ENCODE assay signal across 1 cellular context in the genomic region with DNA sequence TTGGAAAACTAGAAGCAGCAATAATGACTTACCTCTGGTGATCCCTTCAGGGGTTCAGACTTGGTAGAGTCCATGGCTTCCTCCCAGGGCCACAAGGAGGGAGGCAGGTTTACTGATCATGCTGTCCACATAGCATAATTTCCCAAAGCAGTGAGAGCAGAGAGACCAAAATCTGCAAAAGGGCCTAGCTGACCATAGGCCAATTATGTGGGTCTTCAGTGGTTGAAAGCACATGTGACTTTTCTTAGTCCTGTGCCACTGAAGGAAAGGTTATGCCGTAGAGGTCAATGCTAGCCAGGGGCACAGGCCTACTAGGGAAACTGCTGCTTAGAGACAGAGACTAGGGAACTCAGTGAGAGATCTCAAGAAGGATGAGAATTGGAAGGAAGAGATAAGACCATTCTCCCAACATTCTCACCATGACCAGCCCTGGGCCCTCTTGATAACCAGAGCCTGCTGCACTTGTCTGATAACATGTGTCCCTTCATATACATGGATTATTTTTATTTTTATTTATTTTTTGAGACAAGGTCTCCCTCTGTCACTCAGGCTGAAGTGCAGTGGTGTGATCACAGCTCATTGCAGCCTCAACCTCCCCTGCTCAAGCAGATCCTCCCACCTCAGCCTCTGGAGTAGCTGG.
TF ChIP-seq lines count a peak whose summit lies in the region.

No MANE protein-coding gene starts in this region.

TF ChIP-seq in K562, 482 proteins besides CTCF, POLR2A, EP300 and RAD21 (continued from another document and continues in another):
- TF ChIP-seq, protein P1, sequence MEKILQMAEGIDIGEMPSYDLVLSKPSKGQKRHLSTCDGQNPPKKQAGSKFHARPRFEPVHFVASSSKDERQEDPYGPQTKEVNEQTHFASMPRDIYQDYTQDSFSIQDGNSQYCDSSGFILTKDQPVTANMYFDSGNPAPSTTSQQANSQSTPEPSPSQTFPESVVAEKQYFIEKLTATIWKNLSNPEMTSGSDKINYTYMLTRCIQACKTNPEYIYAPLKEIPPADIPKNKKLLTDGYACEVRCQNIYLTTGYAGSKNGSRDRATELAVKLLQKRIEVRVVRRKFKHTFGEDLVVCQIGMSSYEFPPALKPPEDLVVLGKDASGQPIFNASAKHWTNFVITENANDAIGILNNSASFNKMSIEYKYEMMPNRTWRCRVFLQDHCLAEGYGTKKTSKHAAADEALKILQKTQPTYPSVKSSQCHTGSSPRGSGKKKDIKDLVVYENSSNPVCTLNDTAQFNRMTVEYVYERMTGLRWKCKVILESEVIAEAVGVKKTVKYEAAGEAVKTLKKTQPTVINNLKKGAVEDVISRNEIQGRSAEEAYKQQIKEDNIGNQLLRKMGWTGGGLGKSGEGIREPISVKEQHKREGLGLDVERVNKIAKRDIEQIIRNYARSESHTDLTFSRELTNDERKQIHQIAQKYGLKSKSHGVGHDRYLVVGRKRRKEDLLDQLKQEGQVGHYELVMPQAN (IDR thresholded peaks at IDR 0.05; ENCODE audit: borderline replicate concordance): no peak
- TF ChIP-seq TGIF2 (CRISPR knock-in tag; IDR thresholded peaks at IDR 0.05) (no peak; the same call in 1 of the 2 replicates), ZNF263 (CRISPR knock-in tag; IDR thresholded peaks at IDR 0.05; ENCODE audit: borderline replicate concordance) (0 out of 2 replicates have a peak, but pooled peaks have one; percentile 24), FOS (IDR thresholded peaks at IDR 0.05; ENCODE audit: extremely low read depth, insufficient read length) (no peak), E2F3 (CRISPR knock-in tag; IDR thresholded peaks at IDR 0.05) (0 out of 2 replicates have a peak, but pooled peaks have one; percentile 40), MITF (IDR thresholded peaks at IDR 0.05) (no peak), ZBTB1 (CRISPR knock-in tag; IDR thresholded peaks at IDR 0.05; ENCODE audit: borderline replicate concordance, low read depth) (peak; percentile 77), BMI1 (IDR thresholded peaks at IDR 0.05; ENCODE audit: low read length) (no peak), ARID3B (CRISPR knock-in tag; IDR thresholded peaks at IDR 0.05; ENCODE audit: borderline replicate concordance) (0 out of 2 replicates have a peak, but pooled peaks have one; percentile 80), RBM34 (IDR thresholded peaks at IDR 0.05; ENCODE audit: borderline replicate concordance, insufficient read depth, low read length) (no peak), NCOA4 (IDR thresholded peaks at IDR 0.05; ENCODE audit: partially characterized antibody) (peak; percentile 67), SIN3A (IDR thresholded peaks at IDR 0.05; ENCODE audit: borderline replicate concordance in 2 of 2, control insufficient read depth in 1 of 2, low read depth in 2 of 2, low read length in 2 of 2) (0 out of 4 replicates have a peak, but pooled peaks of 1 of the 2 experiments have one; percentile 26), FOXA3 (CRISPR knock-in tag; conservative IDR thresholded peaks at IDR 0.05 in 1 of 2, IDR thresholded peaks at IDR 0.05 in 1 of 2) (peak; percentile 26 to 56; a peak in 2 of 4 replicates), ZNF780A (CRISPR knock-in tag; IDR thresholded peaks at IDR 0.05) (no peak), ZNF134 (CRISPR knock-in tag; conservative IDR thresholded peaks at IDR 0.05) (peak; percentile 60; the same call in 1 of the 2 replicates), PRDM10 (IDR thresholded peaks at IDR 0.05; ENCODE audit: partially characterized antibody) (no peak), CREB5 (CRISPR knock-in tag; IDR thresholded peaks at IDR 0.05) (no peak), IFI16 (CRISPR knock-in tag; IDR thresholded peaks at IDR 0.05) (peak; percentile 77; the same call in 1 of the 2 replicates), POU5F1 (IDR thresholded peaks at IDR 0.05; ENCODE audit: borderline replicate concordance, low read depth, low read length, partially characterized antibody) (no peak), ZNF146 (CRISPR knock-in tag; IDR thresholded peaks at IDR 0.05; ENCODE audit: unreplicated experiment) (no peak), WHSC1 (IDR thresholded peaks at IDR 0.05; ENCODE audit: low read length) (no peak), TAF9B (IDR thresholded peaks at IDR 0.05; ENCODE audit: partially characterized antibody) (no peak), TCFL5 (CRISPR knock-in tag; conservative IDR thresholded peaks at IDR 0.05) (no peak)
- TF ChIP-seq, protein P2, sequence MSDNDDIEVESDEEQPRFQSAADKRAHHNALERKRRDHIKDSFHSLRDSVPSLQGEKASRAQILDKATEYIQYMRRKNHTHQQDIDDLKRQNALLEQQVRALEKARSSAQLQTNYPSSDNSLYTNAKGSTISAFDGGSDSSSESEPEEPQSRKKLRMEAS (CRISPR knock-in tag; IDR thresholded peaks at IDR 0.05): peak; percentile 73
- TF ChIP-seq, protein P3, sequence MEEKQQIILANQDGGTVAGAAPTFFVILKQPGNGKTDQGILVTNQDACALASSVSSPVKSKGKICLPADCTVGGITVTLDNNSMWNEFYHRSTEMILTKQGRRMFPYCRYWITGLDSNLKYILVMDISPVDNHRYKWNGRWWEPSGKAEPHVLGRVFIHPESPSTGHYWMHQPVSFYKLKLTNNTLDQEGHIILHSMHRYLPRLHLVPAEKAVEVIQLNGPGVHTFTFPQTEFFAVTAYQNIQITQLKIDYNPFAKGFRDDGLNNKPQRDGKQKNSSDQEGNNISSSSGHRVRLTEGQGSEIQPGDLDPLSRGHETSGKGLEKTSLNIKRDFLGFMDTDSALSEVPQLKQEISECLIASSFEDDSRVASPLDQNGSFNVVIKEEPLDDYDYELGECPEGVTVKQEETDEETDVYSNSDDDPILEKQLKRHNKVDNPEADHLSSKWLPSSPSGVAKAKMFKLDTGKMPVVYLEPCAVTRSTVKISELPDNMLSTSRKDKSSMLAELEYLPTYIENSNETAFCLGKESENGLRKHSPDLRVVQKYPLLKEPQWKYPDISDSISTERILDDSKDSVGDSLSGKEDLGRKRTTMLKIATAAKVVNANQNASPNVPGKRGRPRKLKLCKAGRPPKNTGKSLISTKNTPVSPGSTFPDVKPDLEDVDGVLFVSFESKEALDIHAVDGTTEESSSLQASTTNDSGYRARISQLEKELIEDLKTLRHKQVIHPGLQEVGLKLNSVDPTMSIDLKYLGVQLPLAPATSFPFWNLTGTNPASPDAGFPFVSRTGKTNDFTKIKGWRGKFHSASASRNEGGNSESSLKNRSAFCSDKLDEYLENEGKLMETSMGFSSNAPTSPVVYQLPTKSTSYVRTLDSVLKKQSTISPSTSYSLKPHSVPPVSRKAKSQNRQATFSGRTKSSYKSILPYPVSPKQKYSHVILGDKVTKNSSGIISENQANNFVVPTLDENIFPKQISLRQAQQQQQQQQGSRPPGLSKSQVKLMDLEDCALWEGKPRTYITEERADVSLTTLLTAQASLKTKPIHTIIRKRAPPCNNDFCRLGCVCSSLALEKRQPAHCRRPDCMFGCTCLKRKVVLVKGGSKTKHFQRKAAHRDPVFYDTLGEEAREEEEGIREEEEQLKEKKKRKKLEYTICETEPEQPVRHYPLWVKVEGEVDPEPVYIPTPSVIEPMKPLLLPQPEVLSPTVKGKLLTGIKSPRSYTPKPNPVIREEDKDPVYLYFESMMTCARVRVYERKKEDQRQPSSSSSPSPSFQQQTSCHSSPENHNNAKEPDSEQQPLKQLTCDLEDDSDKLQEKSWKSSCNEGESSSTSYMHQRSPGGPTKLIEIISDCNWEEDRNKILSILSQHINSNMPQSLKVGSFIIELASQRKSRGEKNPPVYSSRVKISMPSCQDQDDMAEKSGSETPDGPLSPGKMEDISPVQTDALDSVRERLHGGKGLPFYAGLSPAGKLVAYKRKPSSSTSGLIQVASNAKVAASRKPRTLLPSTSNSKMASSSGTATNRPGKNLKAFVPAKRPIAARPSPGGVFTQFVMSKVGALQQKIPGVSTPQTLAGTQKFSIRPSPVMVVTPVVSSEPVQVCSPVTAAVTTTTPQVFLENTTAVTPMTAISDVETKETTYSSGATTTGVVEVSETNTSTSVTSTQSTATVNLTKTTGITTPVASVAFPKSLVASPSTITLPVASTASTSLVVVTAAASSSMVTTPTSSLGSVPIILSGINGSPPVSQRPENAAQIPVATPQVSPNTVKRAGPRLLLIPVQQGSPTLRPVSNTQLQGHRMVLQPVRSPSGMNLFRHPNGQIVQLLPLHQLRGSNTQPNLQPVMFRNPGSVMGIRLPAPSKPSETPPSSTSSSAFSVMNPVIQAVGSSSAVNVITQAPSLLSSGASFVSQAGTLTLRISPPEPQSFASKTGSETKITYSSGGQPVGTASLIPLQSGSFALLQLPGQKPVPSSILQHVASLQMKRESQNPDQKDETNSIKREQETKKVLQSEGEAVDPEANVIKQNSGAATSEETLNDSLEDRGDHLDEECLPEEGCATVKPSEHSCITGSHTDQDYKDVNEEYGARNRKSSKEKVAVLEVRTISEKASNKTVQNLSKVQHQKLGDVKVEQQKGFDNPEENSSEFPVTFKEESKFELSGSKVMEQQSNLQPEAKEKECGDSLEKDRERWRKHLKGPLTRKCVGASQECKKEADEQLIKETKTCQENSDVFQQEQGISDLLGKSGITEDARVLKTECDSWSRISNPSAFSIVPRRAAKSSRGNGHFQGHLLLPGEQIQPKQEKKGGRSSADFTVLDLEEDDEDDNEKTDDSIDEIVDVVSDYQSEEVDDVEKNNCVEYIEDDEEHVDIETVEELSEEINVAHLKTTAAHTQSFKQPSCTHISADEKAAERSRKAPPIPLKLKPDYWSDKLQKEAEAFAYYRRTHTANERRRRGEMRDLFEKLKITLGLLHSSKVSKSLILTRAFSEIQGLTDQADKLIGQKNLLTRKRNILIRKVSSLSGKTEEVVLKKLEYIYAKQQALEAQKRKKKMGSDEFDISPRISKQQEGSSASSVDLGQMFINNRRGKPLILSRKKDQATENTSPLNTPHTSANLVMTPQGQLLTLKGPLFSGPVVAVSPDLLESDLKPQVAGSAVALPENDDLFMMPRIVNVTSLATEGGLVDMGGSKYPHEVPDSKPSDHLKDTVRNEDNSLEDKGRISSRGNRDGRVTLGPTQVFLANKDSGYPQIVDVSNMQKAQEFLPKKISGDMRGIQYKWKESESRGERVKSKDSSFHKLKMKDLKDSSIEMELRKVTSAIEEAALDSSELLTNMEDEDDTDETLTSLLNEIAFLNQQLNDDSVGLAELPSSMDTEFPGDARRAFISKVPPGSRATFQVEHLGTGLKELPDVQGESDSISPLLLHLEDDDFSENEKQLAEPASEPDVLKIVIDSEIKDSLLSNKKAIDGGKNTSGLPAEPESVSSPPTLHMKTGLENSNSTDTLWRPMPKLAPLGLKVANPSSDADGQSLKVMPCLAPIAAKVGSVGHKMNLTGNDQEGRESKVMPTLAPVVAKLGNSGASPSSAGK (IDR thresholded peaks at IDR 0.05): no peak
